Comparison of ENCODE assay signal across 11 cellular contexts in the genomic region with DNA sequence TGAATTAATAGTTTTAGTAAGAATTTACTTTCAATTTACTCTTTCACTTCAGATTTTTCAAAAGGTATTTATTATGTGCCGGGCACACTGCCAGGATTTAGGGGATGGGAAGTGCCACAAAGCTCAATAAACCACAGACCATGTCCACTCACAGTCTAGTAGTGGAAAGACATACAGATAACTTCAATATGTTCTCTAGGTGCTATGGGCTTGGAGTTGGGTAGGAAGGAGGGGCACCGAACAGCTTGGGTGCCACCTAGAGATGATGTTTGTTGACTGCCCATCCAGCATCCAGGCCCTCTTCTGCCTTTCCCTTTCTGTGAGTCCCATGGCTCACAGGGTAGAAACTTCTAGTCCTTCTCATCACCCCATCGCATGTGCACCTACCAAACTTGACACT.
DNase-seq lines count a peak whose midpoint lies in the region; ATAC-seq and TF ChIP-seq lines count a peak whose summit lies in the region.
"Had no signal": no experiment of that assay in that cellular context is flagged by ENCODE, and none has a peak within 500 bp of the region (broad histone marks: within the 10 kb centered on the region; RNA-seq: fewer than 3 reads in every experiment).

No MANE protein-coding gene starts in this region.

- H2AFZ ChIP-seq in DND-41 (ENCODE audit: low read depth, low read length) = no peak overlapping the region
- H2AFZ ChIP-seq in OCI-LY3 (ENCODE audit: low read depth, low read length) = no peak overlapping the region

- H3K27me3 ChIP-seq in DND-41 (ENCODE audit: insufficient read depth, low read length, poor library complexity) = no peaks in the 10 kb centered on the region
- no peaks in the 10 kb centered on the region for H3K27me3 ChIP-seq in OCI-LY3 (ENCODE audit: low read depth, low read length)
- no peaks in the 10 kb centered on the region for H3K27me3 ChIP-seq in layer of hippocampus (ENCODE audit: control insufficient read depth, insufficient read depth, low read length)
- no peaks in the 10 kb centered on the region for H3K27me3 ChIP-seq in effector memory CD4-positive, alpha-beta T cell (replicated peaks; ENCODE audit: control insufficient read depth, insufficient read depth, low read length, poor library complexity, severe bottlenecking)

- no peaks in the 10 kb centered on the region for H4K20me1 ChIP-seq in DND-41 (ENCODE audit: insufficient read depth, low read length)
- H4K20me1 ChIP-seq in OCI-LY3 (ENCODE audit: insufficient read depth, low read length) = no peaks in the 10 kb centered on the region

- H3K79me2 ChIP-seq in DND-41 (ENCODE audit: insufficient read depth, low read length) (no peaks in the 10 kb centered on the region), OCI-LY3 (ENCODE audit: low read length) (no peaks in the 10 kb centered on the region)

- H3K36me3 ChIP-seq in DND-41 (ENCODE audit: insufficient read depth, low read length) (no peaks in the 10 kb centered on the region), OCI-LY3 (replicated peaks; ENCODE audit: low read depth, low read length) (no peaks in the 10 kb centered on the region)
- no peaks in the 10 kb centered on the region for H3K36me3 ChIP-seq in effector memory CD4-positive, alpha-beta T cell (ENCODE audit: control insufficient read depth, insufficient read depth, low read length)

- TF ChIP-seq CTCF in DND-41 (IDR thresholded peaks at IDR 0.05; ENCODE audit: borderline replicate concordance, extremely low read depth, low read length, poor library complexity, severe bottlenecking) (peak; percentile 22), OCI-LY3 (IDR thresholded peaks at IDR 0.05; ENCODE audit: low read depth, low read length) (peak; percentile 56)

- no peak for DNase-seq in DND-41
- DNase-seq in iPS-NIHi11 (ENCODE audit: low spot score) = no peak
- no peak for DNase-seq in NCI-H2107 (lab: John Stamatoyannopoulos, UW)
- DNase-seq in stimulated activated CD4-positive, alpha-beta T cell treated with anti-CD3 and anti-CD28 coated beads, Interleukin-4, amount 100 ng/mL, for 24 hours = no peak
- no peak for DNase-seq in effector memory CD4-positive, alpha-beta T cell
- DNase-seq: HCEC 1CT, nucleus accumbens had no signal

- ATAC-seq in DND-41 (ENCODE audit: insufficient read depth, low read depth) = no peak
- peak; percentile 51 for ATAC-seq in GM19463 (IDR thresholded peaks at IDR 0.05; ENCODE audit: unreplicated experiment)
- ATAC-seq: Right ventricle myocardium inferior had no signal

- H3K27ac ChIP-seq in DND-41 (ENCODE audit: low read length) (no peak overlapping the region), OCI-LY3 (ENCODE audit: low read length) (no peak overlapping the region), layer of hippocampus (ENCODE audit: low read depth, low read length) (peak overlapping the region; percentile 16)
- H3K27ac ChIP-seq in effector memory CD4-positive, alpha-beta T cell (ENCODE audit: insufficient read depth, low read length, poor library complexity, severe bottlenecking) = no peak overlapping the region

- H3K9me3 ChIP-seq in DND-41 (ENCODE audit: insufficient read depth, low read length, severe bottlenecking) (no peaks in the 10 kb centered on the region), OCI-LY3 (ENCODE audit: insufficient read depth, low read length) (no peaks in the 10 kb centered on the region)
- H3K9me3 ChIP-seq in effector memory CD4-positive, alpha-beta T cell (ENCODE audit: control insufficient read depth, low read length) = no peaks in the 10 kb centered on the region

- H3K4me3 ChIP-seq in DND-41 (ENCODE audit: low read depth in 1 of 2, low read length in 2 of 2) = no peak overlapping the region
- H3K4me3 ChIP-seq in OCI-LY3 (ENCODE audit: low read length) = peak overlapping the region; percentile 57
- no peak overlapping the region for H3K4me3 ChIP-seq in effector memory CD4-positive, alpha-beta T cell (ENCODE audit: insufficient read depth, low read depth, low read length, poor library complexity, severe bottlenecking)

- H3K4me2 ChIP-seq in DND-41 (ENCODE audit: insufficient read depth, low read length) (no peak overlapping the region), OCI-LY3 (ENCODE audit: low read length) (peak overlapping the region; percentile 76)

- H3K9ac ChIP-seq in DND-41 (ENCODE audit: low read depth, low read length) (no peak overlapping the region), OCI-LY3 (ENCODE audit: low read length) (no peak overlapping the region)

- no peaks in the 10 kb centered on the region for H3K4me1 ChIP-seq in DND-41 (ENCODE audit: insufficient read depth, low read length)
- H3K4me1 ChIP-seq in OCI-LY3 (ENCODE audit: low read length) = peaks cover 9% of the 10 kb centered on the region; the same call in 1 of the 2 replicates
- no peaks in the 10 kb centered on the region for H3K4me1 ChIP-seq in effector memory CD4-positive, alpha-beta T cell (ENCODE audit: control insufficient read depth, insufficient read depth, low read length, poor library complexity, severe bottlenecking)
